17 cellular contexts compared by ENCODE assay signal in genomic region chr20:54266844-54267243, GRCh38. TPM values are rescaled to one million over a fixed set of nuclear protein-coding genes. Genes with fewer than 3 reads are reported as not detected.
A peak's percentile ranks its signal among the peaks of the same experiment; 100 is the strongest.
DNase-seq lines count a peak whose midpoint lies in the region; ATAC-seq, FAIRE-seq and TF ChIP-seq lines count a peak whose summit lies in the region.
"Had no signal": no experiment of that assay in that cellular context is flagged by ENCODE, and none has a peak within 500 bp of the region (broad histone marks: within the 10 kb centered on the region; RNA-seq: fewer than 3 reads in every experiment).

No MANE protein-coding gene starts in this region.

- H2AK5ac ChIP-seq in H1 (ENCODE audit: low read depth, low read length), result no peak overlapping the region

- no peaks in the 10 kb centered on the region for H3K27me3 Mint-ChIP-seq in GM23338 (ENCODE audit: insufficient read depth, low read depth, poor library complexity)

- H3K79me2 ChIP-seq in GM23338 (replicated peaks; ENCODE audit: insufficient read depth) (no peaks in the 10 kb centered on the region), H1 (ENCODE audit: control insufficient read depth in 1 of 2, insufficient read depth in 2 of 2, low read length in 2 of 2) (no peaks in the 10 kb centered on the region), smooth muscle cell (ENCODE audit: low read depth) (no peaks in the 10 kb centered on the region)

- H4K8ac ChIP-seq in H1 (ENCODE audit: extremely low read depth, insufficient read depth, low read length), result no peak overlapping the region

- no peak overlapping the region for H2BK20ac ChIP-seq in H1 (ENCODE audit: low read length)

- no peak overlapping the region for H2BK12ac ChIP-seq in H1 (ENCODE audit: low read depth, low read length)

- H3K27ac ChIP-seq in GM23338 (ENCODE audit: low read depth) (no peak overlapping the region), HUES64 (ENCODE audit: low read depth, low read length) (peak overlapping the region; percentile 3; the same call in 1 of the 2 replicates), H1 (ENCODE audit: low read depth, low read length) (no peak overlapping the region), smooth muscle cell (ENCODE audit: low read depth) (peak overlapping the region; percentile 66)

- H3K27ac Mint-ChIP-seq in GM23338, result no peak overlapping the region

- no peak overlapping the region for H3K4me2 ChIP-seq in GM23338
- H3K4me2 ChIP-seq in H1 (ENCODE audit: insufficient read depth in 1 of 2, low read depth in 2 of 2, low read length in 2 of 2), result no peak overlapping the region
- H3K4me2 ChIP-seq in smooth muscle cell, result peak overlapping the region; percentile 36

- no peak overlapping the region for H3K14ac ChIP-seq in H1 (ENCODE audit: insufficient read length)

- H2BK120ac ChIP-seq in H1 (replicated peaks; ENCODE audit: low read depth, low read length), result no peak overlapping the region

- H4K20me1 ChIP-seq in GM23338 (replicated peaks; ENCODE audit: insufficient read depth) (no peaks in the 10 kb centered on the region), H1 (replicated peaks in 1 of 2; ENCODE audit: control insufficient read depth in 1 of 2, insufficient read depth in 2 of 2, low read length in 2 of 2) (no peaks in the 10 kb centered on the region), smooth muscle cell (ENCODE audit: low read depth) (no peaks in the 10 kb centered on the region)

- H3K4me1 Mint-ChIP-seq in GM23338, result peaks cover 27% of the 10 kb centered on the region

- H3K79me1 ChIP-seq in H1 (ENCODE audit: low read depth, low read length), result no peaks in the 10 kb centered on the region

- H3K9me2 ChIP-seq in GM23338 (ENCODE audit: insufficient read depth), result no peaks in the 10 kb centered on the region

- H3F3A ChIP-seq in GM23338 (replicated peaks; ENCODE audit: low read depth), result no peaks in the 10 kb centered on the region
- H3F3A ChIP-seq in smooth muscle cell (ENCODE audit: low read depth), result peaks cover 4% of the 10 kb centered on the region

- H3K18ac ChIP-seq in H1 (ENCODE audit: extremely low read depth, low read length), result no peak overlapping the region

- peaks cover 2% of the 10 kb centered on the region; the same call in 1 of the 3 replicates for H3K9me3 Mint-ChIP-seq in GM23338

- H3K27me3 ChIP-seq in GM23338 (ENCODE audit: insufficient read depth) (no peaks in the 10 kb centered on the region), HUES64 (ENCODE audit: insufficient read depth, low read length) (no peaks in the 10 kb centered on the region), H1 (replicated peaks in 1 of 4; ENCODE audit: control insufficient read depth in 3 of 4, extremely low read depth in 1 of 4, insufficient read depth in 3 of 4, low read length in 3 of 4) (no peaks in the 10 kb centered on the region), smooth muscle cell (ENCODE audit: low read depth) (no peaks in the 10 kb centered on the region)

- no peaks in the 10 kb centered on the region for H3K23me2 ChIP-seq in H1 (ENCODE audit: low read depth, low read length)

- no peak overlapping the region for H3K4ac ChIP-seq in H1 (replicated peaks; ENCODE audit: insufficient read length, low read depth, low read length)

- H2BK15ac ChIP-seq in H1 (ENCODE audit: low read length), result 0 out of 2 replicates have a peak overlapping the region, but pooled peaks have one; percentile 12

- H3K9ac ChIP-seq in HUES64 (ENCODE audit: low read depth, low read length), result no peak overlapping the region
- no peak overlapping the region for H3K9ac ChIP-seq in H1 (replicated peaks in 1 of 4; ENCODE audit: extremely low read depth in 1 of 4, low read depth in 3 of 4, low read length in 3 of 4)
- no peak overlapping the region for H3K9ac ChIP-seq in smooth muscle cell (ENCODE audit: low read depth)

- H4K5ac ChIP-seq in H1 (ENCODE audit: insufficient read length, low read depth, low read length), result no peak overlapping the region

- H3K4me3 Mint-ChIP-seq in GM23338, result no peak overlapping the region

- H3K56ac ChIP-seq in H1 (replicated peaks; ENCODE audit: insufficient read length, low read depth, low read length), result no peak overlapping the region

- H3K4me1 ChIP-seq in GM23338 (ENCODE audit: insufficient read depth) (no peaks in the 10 kb centered on the region; the same call in 1 of the 2 replicates), HUES64 (ENCODE audit: insufficient read depth, low read length) (peaks cover 32% of the 10 kb centered on the region), H1 (replicated peaks in 1 of 4; ENCODE audit: control insufficient read depth in 3 of 4, insufficient read depth in 4 of 4, low read length in 3 of 4) (peaks cover 4 to 17% (median 10%) of the 10 kb centered on the region in 4 experiments; a peak in 6 of 7 replicates), smooth muscle cell (ENCODE audit: low read depth) (peaks cover 16% of the 10 kb centered on the region)

- no peak overlapping the region for H2BK5ac ChIP-seq in H1 (ENCODE audit: low read depth, low read length)

- H3K4me3 ChIP-seq in GM23338 (no peak overlapping the region), HUES64 (ENCODE audit: low read length) (no peak overlapping the region), H1 (ENCODE audit: extremely low read depth in 1 of 4, insufficient read depth in 2 of 4, low read depth in 3 of 4, low read length in 4 of 4) (no peak overlapping the region), smooth muscle cell (no peak overlapping the region)

- ATAC-seq in GM23338 (no peak), GM18498 (IDR thresholded peaks at IDR 0.05; ENCODE audit: unreplicated experiment) (no peak)

- WGBS in HUES64, result 94% methylated on average over 6 of the region's 6 CpGs
- WGBS in H1 (ENCODE audit: extremely low coverage in 1 of 2, insufficient coverage in 1 of 2, insufficient read length in 1 of 2, insufficient replicate concordance in 2 of 2, low coverage in 1 of 2, low lambda C conversion rate in 2 of 2, missing lambda C conversion rate in 1 of 2), 2 experiments, result 95% methylated on average over 6 of the region's 6 CpGs; no CpG with 5 or more reads in 1 of the 2 experiments
- 84% methylated on average over 6 of the region's 6 CpGs for WGBS in smooth muscle cell (ENCODE audit: low lambda C conversion rate)

- POLR2A ChIA-PET in H1 (lab: Charles Lee; ENCODE audit: partially characterized antibody), result interaction anchor here (1.3 kb wide), 1 partner anchor 59 kb away, joined by 5 read pairs; the partner anchor contains the start of gene PFDN4

- no peak for TF ChIP-seq EP300 in H1 (IDR thresholded peaks at IDR 0.05; ENCODE audit: borderline replicate concordance in 1 of 2, low read depth in 2 of 2, low read length in 2 of 2)

- no peak for TF ChIP-seq RAD21 in H1 (IDR thresholded peaks at IDR 0.05 in 1 of 2, conservative IDR thresholded peaks at IDR 0.05 in 1 of 2; ENCODE audit: low read depth in 2 of 2, low read length in 2 of 2)

- H2AFZ ChIP-seq in GM23338, result peak overlapping the region; percentile 25; the same call in 1 of the 2 replicates
- no peak overlapping the region for H2AFZ ChIP-seq in H1 (ENCODE audit: low read length)
- no peak overlapping the region for H2AFZ ChIP-seq in smooth muscle cell (ENCODE audit: low read depth)

- no peak overlapping the region for H4K91ac ChIP-seq in H1 (replicated peaks; ENCODE audit: insufficient read length, low read length)

- H3K36me3 ChIP-seq in GM23338 (ENCODE audit: insufficient read depth), result no peaks in the 10 kb centered on the region
- no peaks in the 10 kb centered on the region for H3K36me3 ChIP-seq in HUES64 (ENCODE audit: insufficient read depth, low read length)
- H3K36me3 ChIP-seq in H1 (ENCODE audit: control insufficient read depth in 2 of 4, insufficient read depth in 4 of 4, low read length in 3 of 4), result no peaks in the 10 kb centered on the region
- H3K36me3 ChIP-seq in smooth muscle cell (ENCODE audit: low read depth), result no peaks in the 10 kb centered on the region

- H3K36me3 Mint-ChIP-seq in GM23338 (ENCODE audit: low read depth), result no peaks in the 10 kb centered on the region

- DNase-seq in GM23338 (ENCODE audit: low spot score), result no peak
- DNase-seq in H1 (ENCODE audit: low read depth in 1 of 2, low spot score in 2 of 2), result no peak
- no peak for DNase-seq in smooth muscle cell (lab: John Stamatoyannopoulos, UW; ENCODE audit: unreplicated experiment)
- DNase-seq in NCI-H2171 (lab: John Stamatoyannopoulos, UW), result no peak
- no peak for DNase-seq in NCI-H524 treated with DMSO at 0.1 percent for 48 hours (lab: John Stamatoyannopoulos, UW)
- DNase-seq: DND-41, H7, MM.1S, NCI-H1092 treated with DMSO at 0.1 percent for 48 hours, NCI-H146, NCI-H2081, NCI-H510A treated with DMSO at 0.1 percent for 48 hours, NCI-H82, RPMI8226, SHP77 treated with DMSO at 0.1 percent for 48 hours had no signal

- TF ChIP-seq POLR2A in H1 (IDR thresholded peaks at IDR 0.05; ENCODE audit: control extremely low read depth in 1 of 2, low read depth in 2 of 2, low read length in 2 of 2), result no peak

- H3K23ac ChIP-seq in H1 (ENCODE audit: insufficient read length), result no peak overlapping the region

- CTCF ChIA-PET in H1 (lab: Charles Lee; ENCODE audit: partially characterized antibody), result no interaction called here

- TF ChIP-seq CTCF in GM23338 (conservative IDR thresholded peaks at IDR 0.05; ENCODE audit: low read depth in 2 of 2) (no peak), H1 (IDR thresholded peaks at IDR 0.05; ENCODE audit: control extremely low read depth in 1 of 3, insufficient read depth in 1 of 3, low read depth in 1 of 3, low read length in 3 of 3) (no peak), smooth muscle cell (IDR thresholded peaks at IDR 0.05; ENCODE audit: borderline replicate concordance, insufficient read depth, poor library complexity, severe bottlenecking) (no peak)

- FAIRE-seq in H1 (lab: Jason Lieb, UNC), result no peak

- H3K9me3 ChIP-seq in HUES64 (ENCODE audit: insufficient read depth, low read depth, low read length), result no peaks in the 10 kb centered on the region
- H3K9me3 ChIP-seq in H1 (ENCODE audit: insufficient read depth in 2 of 2, low read depth in 1 of 2, low read length in 1 of 2), result no peaks in the 10 kb centered on the region
- no peaks in the 10 kb centered on the region for H3K9me3 ChIP-seq in smooth muscle cell (replicated peaks; ENCODE audit: low read depth)

RNA-seq across cellular contexts. Expression of gene PFDN4, which starts 59.0 kb away (rescaled TPM):
- total RNA-seq in GM23338 (2014; rRNA removed; shearing (Covaris generic)), result 105 and 196 TPM in 2 replicates
- 477 and 584 TPM in 2 replicates for polyA plus RNA-seq in GM23338 (2016; fragmentation: Nextera tagmentation; extraction: Ambion mirVana)
- polyA plus RNA-seq in HUES64 (2013, experiment 1 of 2), result 119 TPM
- 139 TPM for polyA plus RNA-seq in HUES64 (2013, experiment 2 of 2)
- 85.5 and 96.8 TPM in 2 replicates for total RNA-seq in H1 (2021; fragmentation: NEBNext Ultra II Directional; extraction: Animal tissue kit (Norgen Biotek cat#: 25700))
- polyA plus RNA-seq in H1 (2011; rRNA removed), result 15.3 and 41.9 TPM in 2 replicates
- polyA plus RNA-seq in H1 (2011; cell fraction: cytosol; rRNA removed), result 115 TPM
- 6.7 TPM for polyA plus RNA-seq in H1 (2011; cell fraction: nucleus; rRNA removed)
- 76.4 to 133 TPM (median 107 TPM) in 4 replicates for polyA plus RNA-seq in H1 (2012, experiment 1 of 2)
- polyA plus RNA-seq in H1 (2012, experiment 2 of 2), result 171 TPM
- 250 TPM for polyA plus RNA-seq in H1 (2013, experiment 1 of 2)
- 257 TPM for polyA plus RNA-seq in H1 (2013, experiment 2 of 2)
- 6.9 and 7.5 TPM in 2 replicates for polyA minus RNA-seq in H1 (2011; rRNA and poly(A)+ RNA removed)
- polyA minus RNA-seq in H1 (2011; cell fraction: cytosol; rRNA and poly(A)+ RNA removed), result 15.0 TPM
- polyA minus RNA-seq in H1 (2011; cell fraction: nucleus; rRNA and poly(A)+ RNA removed), result 19.6 TPM
- 198 and 240 TPM in 2 replicates for total RNA-seq in smooth muscle cell
- 47.6 and 60.3 TPM in 2 replicates for polyA plus RNA-seq in smooth muscle cell

Comparison
In these comparisons a context has a peak if more than half of its experiments do, and no peak if none do; other contexts are left out.
1. H3K27ac ChIP-seq: peak in HUES64 (single experiment) and smooth muscle cell (single experiment); none in GM23338 (single experiment) and H1 (single experiment).